Comparison of ENCODE assay signal across 17 cellular contexts in the genomic region with DNA sequence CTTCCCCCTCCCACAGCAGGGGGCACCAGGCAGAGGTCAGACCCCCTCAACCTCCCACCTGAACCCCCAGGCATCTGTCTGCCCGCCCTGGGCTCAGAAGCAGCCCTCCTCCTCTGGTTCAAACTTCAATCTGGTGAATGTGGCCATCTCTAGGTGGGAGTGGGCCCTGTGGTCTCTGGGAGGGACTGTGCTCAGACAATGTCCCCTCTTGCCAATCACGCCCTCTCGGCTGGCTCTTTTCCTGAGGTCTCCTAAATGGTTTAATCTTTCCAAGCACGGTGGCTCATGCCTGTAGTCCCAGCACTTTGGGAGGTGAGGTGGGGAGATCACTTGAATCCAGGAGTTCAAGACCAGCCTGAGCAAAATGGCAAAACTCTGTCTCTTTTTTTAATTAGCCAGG. TPM values are rescaled to one million over a fixed set of nuclear protein-coding genes. Genes with fewer than 3 reads are reported as not detected.
DNase-seq lines count a peak whose midpoint lies in the region; ATAC-seq lines count a peak whose summit lies in the region.
"Had no signal": no experiment of that assay in that cellular context is flagged by ENCODE, and none has a peak within 500 bp of the region (broad histone marks: within the 10 kb centered on the region; RNA-seq: fewer than 3 reads in every experiment).

No MANE protein-coding gene starts in this region.

- CTCF ChIA-PET in T-cell (lab: Charles Lee) = interaction anchor here in 1 of 2 donors (1.6 kb wide), 1 partner anchor 11 kb away, joined by 4 read pairs; no protein-coding TSS in a partner anchor

- POLR2A ChIA-PET in T-cell (lab: Charles Lee) = no interaction called here

- DNase-seq in activated effector memory CD4-positive, alpha-beta T cell treated with anti-CD3 and anti-CD28 coated beads, Interleukin-2, amount 50 U/mL, for 16 hours = peak; percentile 38
- no peak for DNase-seq in activated effector memory CD4-positive, alpha-beta T cell treated with Interleukin-2 at 50 U/mL for 16 hours
- DNase-seq in T-cell (no peak), mesenteric fat pad (ENCODE audit: low spot score) (peak; percentile 55), NCI-H226 (no peak)
- DNase-seq: activated T-cell treated with anti-CD3 and anti-CD28 coated beads for 4 hours; GF-D8; left cardiac atrium; mucosa of descending colon; NCI-H146; NK-92 treated with Interleukin-12 subunit alpha and Interleukin-12 subunit beta, amount 100 ng/mL, for 24 hours; SHP77 treated with DMSO at 0.1 percent for 48 hours; stimulated activated CD4-positive, alpha-beta T cell treated with anti-CD3 and anti-CD28 coated beads, Interleukin-12 subunit alpha, Interleukin-12 subunit beta, amount 100 ng/mL, for 4 hours; stimulated activated naive CD8-positive, alpha-beta T cell treated with anti-CD3 and anti-CD28 coated beads, Interleukin-15, Interleukin-2, amounts not matched to agents 100 U/mL and 50 U/mL, for 24 hours had no signal

- ATAC-seq in T-cell (replicated peaks in 1 of 4) = no peak
- no peak for ATAC-seq in stimulated activated memory B cell treated with anti-CD40 and anti-IgM and Interleukin-4, amounts not matched to agents 10 μg/mL and 1 μg/mL and 100 μg/mL, for 72 hours
- no peak for ATAC-seq in GM19452 (IDR thresholded peaks at IDR 0.05; ENCODE audit: unreplicated experiment)
- no peak for ATAC-seq in HG03108 (IDR thresholded peaks at IDR 0.05; ENCODE audit: unreplicated experiment)
- ATAC-seq: stimulated activated naive CD8-positive, alpha-beta T cell treated with anti-CD3 and anti-CD28 coated beads, Interleukin-15, Interleukin-2, amounts not matched to agents 100 U/mL and 50 U/mL, for 24 hours had no signal

- peak overlapping the region in 1 of 3 donors; percentile 52 for H3K4me3 Mint-ChIP-seq in T-cell
- no peak overlapping the region for H3K4me3 Mint-ChIP-seq in stimulated activated memory B cell treated with anti-CD40 and anti-IgM and Interleukin-4, amounts not matched to agents 10 μg/mL and 1 μg/mL and 100 μg/mL, for 72 hours

- peaks cover 29% of the 10 kb centered on the region for H3K36me3 Mint-ChIP-seq in T-cell
- H3K36me3 Mint-ChIP-seq in stimulated activated memory B cell treated with anti-CD40 and anti-IgM and Interleukin-4, amounts not matched to agents 10 μg/mL and 1 μg/mL and 100 μg/mL, for 72 hours = peaks cover 44% of the 10 kb centered on the region

- H3K27me3 Mint-ChIP-seq in T-cell = no peaks in the 10 kb centered on the region
- no peaks in the 10 kb centered on the region for H3K27me3 Mint-ChIP-seq in stimulated activated memory B cell treated with anti-CD40 and anti-IgM and Interleukin-4, amounts not matched to agents 10 μg/mL and 1 μg/mL and 100 μg/mL, for 72 hours

- H3K4me1 Mint-ChIP-seq in T-cell = peaks cover 62 to 81% (median 73%) of the 10 kb centered on the region in 3 donors
- peaks cover 79% of the 10 kb centered on the region for H3K4me1 Mint-ChIP-seq in stimulated activated memory B cell treated with anti-CD40 and anti-IgM and Interleukin-4, amounts not matched to agents 10 μg/mL and 1 μg/mL and 100 μg/mL, for 72 hours

- peak overlapping the region; percentile 86 to 97 for H3K27ac Mint-ChIP-seq in T-cell
- H3K27ac Mint-ChIP-seq in stimulated activated memory B cell treated with anti-CD40 and anti-IgM and Interleukin-4, amounts not matched to agents 10 μg/mL and 1 μg/mL and 100 μg/mL, for 72 hours = peak overlapping the region; percentile 72

- no peaks in the 10 kb centered on the region for H3K9me3 Mint-ChIP-seq in T-cell
- no peaks in the 10 kb centered on the region for H3K9me3 Mint-ChIP-seq in stimulated activated memory B cell treated with anti-CD40 and anti-IgM and Interleukin-4, amounts not matched to agents 10 μg/mL and 1 μg/mL and 100 μg/mL, for 72 hours

RNA-seq across cellular contexts. Expression of a gene that starts 15.2 kb away (rescaled TPM):
- total RNA-seq in T-cell (100 to 1,000 TPM; 150 to 256 (median 161) TPM), mesenteric fat pad (191 TPM)

Comparison
In these comparisons a context has a peak if more than half of its experiments do, and no peak if none do; other contexts are left out.
1. DNase-seq: peak in activated effector memory CD4-positive, alpha-beta T cell treated with anti-CD3 and anti-CD28 coated beads, Interleukin-2, amount 50 U/mL, for 16 hours (single experiment) and mesenteric fat pad (single experiment); none in activated effector memory CD4-positive, alpha-beta T cell treated with Interleukin-2 at 50 U/mL for 16 hours (single experiment), T-cell (0 of 34) and NCI-H226 (single experiment).